Comparison of ENCODE assay signal across 10 cellular contexts in the genomic region with DNA sequence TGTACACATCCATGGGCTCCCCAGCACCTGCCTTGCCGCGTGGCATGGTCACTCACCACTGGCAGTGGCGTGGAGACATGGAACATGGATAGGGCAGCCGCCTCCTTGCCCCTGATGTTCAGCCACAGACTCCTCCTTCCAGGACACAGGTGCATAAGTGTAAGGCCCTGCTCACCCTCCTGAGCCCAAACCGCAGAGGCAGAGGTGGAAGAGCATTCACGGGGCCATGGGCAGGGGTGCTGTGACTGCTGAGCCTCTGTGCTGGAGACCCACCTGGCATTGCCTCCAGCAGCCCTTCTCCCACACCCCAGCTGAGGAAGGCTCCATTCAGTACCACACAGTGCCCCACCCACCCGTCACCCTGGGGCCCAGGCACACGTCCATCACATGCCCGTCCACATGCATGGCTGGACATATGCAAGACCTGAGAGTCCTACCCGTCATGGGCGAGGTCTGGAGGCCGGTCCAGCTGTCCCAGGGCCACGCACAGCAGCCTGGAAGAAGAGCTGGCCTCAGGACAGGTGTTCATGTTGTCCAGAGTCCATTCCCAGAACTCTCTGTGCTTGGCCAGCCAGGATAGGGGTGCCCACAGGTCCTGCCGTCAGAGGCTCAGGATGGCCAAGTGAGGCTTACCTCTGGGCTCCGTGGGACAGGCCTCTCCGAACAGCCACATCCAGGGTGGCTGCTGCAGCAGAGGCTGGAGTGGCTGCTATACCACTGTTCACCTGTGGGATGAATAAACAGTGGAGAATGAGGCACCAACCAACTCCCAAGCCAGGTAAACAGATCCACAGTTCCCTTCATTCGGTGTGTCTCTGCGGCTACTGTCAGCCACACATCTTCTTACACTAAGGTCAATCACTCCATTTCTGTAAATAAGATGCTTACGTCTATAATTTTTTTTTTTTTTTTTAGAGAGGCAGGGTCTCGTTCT. TPM values are rescaled to one million over a fixed set of nuclear protein-coding genes. Genes with fewer than 3 reads are reported as not detected.
DNase-seq lines count a peak whose midpoint lies in the region; ATAC-seq, FAIRE-seq and TF ChIP-seq lines count a peak whose summit lies in the region.
"Had no signal": no experiment of that assay in that cellular context is flagged by ENCODE, and none has a peak within 500 bp of the region (broad histone marks: within the 10 kb centered on the region; RNA-seq: fewer than 3 reads in every experiment).

No MANE protein-coding gene starts in this region.

- intact Hi-C loops in lower lobe of right lung (cut with DNase I), result no loop called here
- intact Hi-C loops in colonic mucosa (cut with DNase I), result no loop called here
- intact Hi-C loops in pancreas (cut with DNase I), result loop anchor here in 2 of 3 donors (5.0 to 10.0 kb wide), 2 partner anchors 258 to 261 kb away; partner anchors contain the start of genes LMF2 (in 2 of the 2) and NCAPH2 (in 2 of the 2)

- H3K4me1 Mint-ChIP-seq in activated CD4-positive, alpha-beta memory T cell treated with anti-CD3 and anti-CD28 coated beads, Interleukin-2, amount 10 ng/mL, durations not matched to agents 7 days and 5 days, result peaks cover 57% of the 10 kb centered on the region

- peak overlapping the region; percentile 98 for H3K4me3 Mint-ChIP-seq in activated CD4-positive, alpha-beta memory T cell treated with anti-CD3 and anti-CD28 coated beads, Interleukin-2, amount 10 ng/mL, durations not matched to agents 7 days and 5 days

- H3K36me3 ChIP-seq in lower lobe of right lung (peaks cover 12% of the 10 kb centered on the region), colonic mucosa (no peaks in the 10 kb centered on the region), pancreas (no peaks in the 10 kb centered on the region)

- TF ChIP-seq CTCF in AG04450 (IDR thresholded peaks at IDR 0.05; ENCODE audit: low read depth, low read length), result no peak
- TF ChIP-seq CTCF in lower lobe of right lung (IDR thresholded peaks at IDR 0.05), result no peak
- no peak for TF ChIP-seq CTCF in colonic mucosa (IDR thresholded peaks at IDR 0.05)
- TF ChIP-seq CTCF in pancreas (IDR thresholded peaks at IDR 0.05), result no peak

- peaks cover 72% of the 10 kb centered on the region for H3K4me1 ChIP-seq in lower lobe of right lung
- peaks cover 43% of the 10 kb centered on the region for H3K4me1 ChIP-seq in colonic mucosa
- H3K4me1 ChIP-seq in pancreas, result peaks cover 15 to 37% (median 18%) of the 10 kb centered on the region in 3 donors

- DNase-seq in AG04450 (ENCODE audit: low read depth, low spot score) (no peak), GM12891 (ENCODE audit: insufficient read length, low spot score) (no peak), lower lobe of right lung (no peak), colonic mucosa (no peak), pancreas (no peak)
- DNase-seq in activated CD4-positive, alpha-beta memory T cell treated with anti-CD3 and anti-CD28 coated beads, Interleukin-2, amount 10 ng/mL, durations not matched to agents 7 days and 5 days, result no peak
- DNase-seq: activated CD4-positive, alpha-beta T cell treated with anti-CD3 and anti-CD28 coated beads, Interleukin-2, amount 50 U/mL, for 48 hours; NCI-H774 had no signal

- peak; percentile 13; the same call in 1 of the 2 replicates for TF ChIP-seq POLR2A in GM12891 (IDR thresholded peaks at IDR 0.05; ENCODE audit: low read depth, low read length)

- H3K36me3 Mint-ChIP-seq in activated CD4-positive, alpha-beta memory T cell treated with anti-CD3 and anti-CD28 coated beads, Interleukin-2, amount 10 ng/mL, durations not matched to agents 7 days and 5 days (ENCODE audit: low read depth), result peaks cover 15% of the 10 kb centered on the region

- H3K4me3 ChIP-seq in AG04450 (ENCODE audit: low read depth, low read length) (peak overlapping the region; percentile 4; the same call in 1 of the 2 replicates), lower lobe of right lung (no peak overlapping the region), colonic mucosa (no peak overlapping the region), pancreas (peak overlapping the region in 1 of 4 donors; percentile 70)

- H3K9ac ChIP-seq in colonic mucosa (ENCODE audit: low read depth in 2 of 2, low read length in 2 of 2), result peak overlapping the region in 1 of 2 donors; percentile 83

- H3K9me3 Mint-ChIP-seq in activated CD4-positive, alpha-beta memory T cell treated with anti-CD3 and anti-CD28 coated beads, Interleukin-2, amount 10 ng/mL, durations not matched to agents 7 days and 5 days, result no peaks in the 10 kb centered on the region

- FAIRE-seq in GM12891 (lab: Jason Lieb, UNC) (no peak), pancreas (lab: Jason Lieb, UNC) (no peak)

- H3K27ac ChIP-seq in AG04450 (ENCODE audit: low read depth, low read length) (no peak overlapping the region), lower lobe of right lung (peak overlapping the region; percentile 2), colonic mucosa (no peak overlapping the region), pancreas (no peak overlapping the region)

- H3K9me3 ChIP-seq in AG04450 (ENCODE audit: control insufficient read depth, insufficient read depth, low read length), result peaks cover 4% of the 10 kb centered on the region; the same call in 1 of the 2 replicates
- H3K9me3 ChIP-seq in lower lobe of right lung, result no peaks in the 10 kb centered on the region
- H3K9me3 ChIP-seq in colonic mucosa, result no peaks in the 10 kb centered on the region
- no peaks in the 10 kb centered on the region for H3K9me3 ChIP-seq in pancreas

- POLR2A ChIA-PET in AG04450 (lab: Yijun Ruan, JAX), result interaction anchor here (0.8 kb wide), 1 partner anchor 21 kb away, joined by 3 read pairs; no protein-coding TSS in a partner anchor
- POLR2A ChIA-PET in activated CD4-positive, alpha-beta memory T cell treated with anti-CD3 and anti-CD28 coated beads, Interleukin-2, amount 10 ng/mL, durations not matched to agents 7 days and 5 days (lab: Charles Lee), result interaction anchor here (1.3 to 1.4 kb wide), 3 partner anchors 17 to 279 kb away, joined by 3 to 7 read pairs (median 4); partner anchors contain the start of gene SCO2

- CTCF ChIA-PET in AG04450 (lab: Charles Lee), result interaction anchor here (1.2 kb wide), 1 partner anchor 95 kb away, joined by 6 read pairs; no protein-coding TSS in a partner anchor
- CTCF ChIA-PET in activated CD4-positive, alpha-beta memory T cell treated with anti-CD3 and anti-CD28 coated beads, Interleukin-2, amount 10 ng/mL, durations not matched to agents 7 days and 5 days (lab: Charles Lee), result interaction anchor here (0.9 kb wide), 1 partner anchor 25 kb away, joined by 3 read pairs; no protein-coding TSS in a partner anchor

- H3K27me3 Mint-ChIP-seq in activated CD4-positive, alpha-beta memory T cell treated with anti-CD3 and anti-CD28 coated beads, Interleukin-2, amount 10 ng/mL, durations not matched to agents 7 days and 5 days, result no peaks in the 10 kb centered on the region

- ATAC-seq in lower lobe of right lung (no peak), GM21515 (IDR thresholded peaks at IDR 0.05; ENCODE audit: unreplicated experiment) (no peak), pancreas (no peak), GM21576 (IDR thresholded peaks at IDR 0.05; ENCODE audit: unreplicated experiment) (no peak)

- H3K27ac Mint-ChIP-seq in activated CD4-positive, alpha-beta memory T cell treated with anti-CD3 and anti-CD28 coated beads, Interleukin-2, amount 10 ng/mL, durations not matched to agents 7 days and 5 days, result peak overlapping the region; percentile 99

- H3K27me3 ChIP-seq in AG04450 (ENCODE audit: control insufficient read depth, insufficient read depth, low read length), result no peaks in the 10 kb centered on the region
- no peaks in the 10 kb centered on the region for H3K27me3 ChIP-seq in lower lobe of right lung (ENCODE audit: low read depth)
- H3K27me3 ChIP-seq in colonic mucosa, result no peaks in the 10 kb centered on the region
- no peaks in the 10 kb centered on the region for H3K27me3 ChIP-seq in pancreas

- 82 to 83% methylated on average over 20 of the region's 20 CpGs for WGBS in pancreas, 2 donors

RNA-seq across cellular contexts. Expression of gene TUBGCP6, which starts 1.7 kb away (rescaled TPM):
- polyA plus RNA-seq in AG04450 (2011; rRNA removed) (8.5 and 10.8 TPM in 2 replicates), pancreas (100 to 1,000 TPM; 109 to 139 TPM)
- 11.9 and 12.7 TPM in 2 replicates for polyA minus RNA-seq in AG04450 (2011; rRNA and poly(A)+ RNA removed)
- 25.2 TPM for polyA plus RNA-seq in GM12891 (2012; ENCODE audit: low read depth, missing spikeins)
- 10 to 100 TPM; 50.6 to 53.9 TPM for total RNA-seq in activated CD4-positive, alpha-beta memory T cell treated with anti-CD3 and anti-CD28 coated beads, Interleukin-2, amount 10 ng/mL, durations not matched to agents 7 days and 5 days
- total RNA-seq in lower lobe of right lung (48.5 TPM), colonic mucosa (10 to 100 TPM; 19.2 to 33.4 TPM), pancreas (10 to 100 TPM; 19.2 to 36.7 (median 26.8) TPM)

RNA-seq across cellular contexts. Expression of gene HDAC10, which starts 4.6 kb away (rescaled TPM):
- polyA plus RNA-seq in AG04450 (2011; rRNA removed) (7.0 and 9.9 TPM in 2 replicates), pancreas (10 to 100 TPM; 67.7 to 78.3 TPM)
- 7.4 and 9.7 TPM in 2 replicates for polyA minus RNA-seq in AG04450 (2011; rRNA and poly(A)+ RNA removed)
- polyA plus RNA-seq in GM12891 (2012; ENCODE audit: low read depth, missing spikeins), result 32.6 TPM
- total RNA-seq in activated CD4-positive, alpha-beta memory T cell treated with anti-CD3 and anti-CD28 coated beads, Interleukin-2, amount 10 ng/mL, durations not matched to agents 7 days and 5 days, result 10 to 100 TPM; 83.7 to 90.0 TPM
- total RNA-seq in lower lobe of right lung (47.9 TPM), colonic mucosa (10 to 100 TPM; 40.5 to 59.1 TPM), pancreas (10 to 100 TPM; 17.0 to 40.7 (median 19.1) TPM)

RNA-seq across cellular contexts. Expression of gene MAPK12, which starts 15.0 kb away (rescaled TPM):
- polyA plus RNA-seq in AG04450 (2011; rRNA removed) (26.6 and 33.7 TPM in 2 replicates), pancreas (10 to 100 TPM in 1 of 2 donors, 1 to 10 TPM in 1; 6.9 to 19.2 TPM)
- 32.0 and 45.4 TPM in 2 replicates for polyA minus RNA-seq in AG04450 (2011; rRNA and poly(A)+ RNA removed)
- polyA plus RNA-seq in GM12891 (2012; ENCODE audit: low read depth, missing spikeins), result 11.3 TPM
- 1 to 10 TPM; 4.8 to 5.8 TPM for total RNA-seq in activated CD4-positive, alpha-beta memory T cell treated with anti-CD3 and anti-CD28 coated beads, Interleukin-2, amount 10 ng/mL, durations not matched to agents 7 days and 5 days
- total RNA-seq in lower lobe of right lung (11.9 TPM), colonic mucosa (1 to 10 TPM; 2.0 to 2.6 TPM), pancreas (1 to 10 TPM in 5 of 6 donors, under 1 TPM in 1; 0.88 to 3.8 (median 1.6) TPM)

RNA-seq across cellular contexts. Expression of gene MAPK11, which starts 23.7 kb away (rescaled TPM):
- 6.7 and 9.6 TPM in 2 replicates for polyA plus RNA-seq in AG04450 (2011; rRNA removed)
- polyA minus RNA-seq in AG04450 (2011; rRNA and poly(A)+ RNA removed), result 8.1 and 11.6 TPM in 2 replicates
- 4.8 TPM for polyA plus RNA-seq in GM12891 (2012; ENCODE audit: low read depth, missing spikeins)
- 10 to 100 TPM; 13.4 to 14.2 TPM for total RNA-seq in activated CD4-positive, alpha-beta memory T cell treated with anti-CD3 and anti-CD28 coated beads, Interleukin-2, amount 10 ng/mL, durations not matched to agents 7 days and 5 days
- total RNA-seq in lower lobe of right lung, result 13.1 TPM
- 1 to 10 TPM; 1.3 to 1.9 TPM for total RNA-seq in colonic mucosa
- total RNA-seq in pancreas, result 1 to 10 TPM; 1.3 to 3.7 (median 2.3) TPM
- polyA plus RNA-seq in pancreas, result 10 to 100 TPM; 13.2 to 22.2 TPM

RNA-seq across cellular contexts. Expression of gene SELENOO, which starts 45.7 kb away (rescaled TPM):
- polyA plus RNA-seq in AG04450 (2011; rRNA removed) (6.8 and 9.4 TPM in 2 replicates), pancreas (10 to 100 TPM; 78.2 to 79.8 TPM)
- 3.4 and 4.9 TPM in 2 replicates for polyA minus RNA-seq in AG04450 (2011; rRNA and poly(A)+ RNA removed)
- 10.4 TPM for polyA plus RNA-seq in GM12891 (2012; ENCODE audit: low read depth, missing spikeins)
- 10 to 100 TPM; 21.5 TPM for total RNA-seq in activated CD4-positive, alpha-beta memory T cell treated with anti-CD3 and anti-CD28 coated beads, Interleukin-2, amount 10 ng/mL, durations not matched to agents 7 days and 5 days
- total RNA-seq in lower lobe of right lung (18.7 TPM), colonic mucosa (10 to 100 TPM; 29.1 to 36.9 TPM), pancreas (10 to 100 TPM; 11.6 to 17.8 (median 13.0) TPM)

Comparison
In these comparisons a context has a peak if more than half of its experiments do, and no peak if none do; other contexts are left out.
1. intact Hi-C loops: an anchor here in pancreas (5.0 to 10.0 kb wide); none called in lower lobe of right lung and colonic mucosa.